ENCODE assay signal across 8 cellular contexts in the genomic region with DNA sequence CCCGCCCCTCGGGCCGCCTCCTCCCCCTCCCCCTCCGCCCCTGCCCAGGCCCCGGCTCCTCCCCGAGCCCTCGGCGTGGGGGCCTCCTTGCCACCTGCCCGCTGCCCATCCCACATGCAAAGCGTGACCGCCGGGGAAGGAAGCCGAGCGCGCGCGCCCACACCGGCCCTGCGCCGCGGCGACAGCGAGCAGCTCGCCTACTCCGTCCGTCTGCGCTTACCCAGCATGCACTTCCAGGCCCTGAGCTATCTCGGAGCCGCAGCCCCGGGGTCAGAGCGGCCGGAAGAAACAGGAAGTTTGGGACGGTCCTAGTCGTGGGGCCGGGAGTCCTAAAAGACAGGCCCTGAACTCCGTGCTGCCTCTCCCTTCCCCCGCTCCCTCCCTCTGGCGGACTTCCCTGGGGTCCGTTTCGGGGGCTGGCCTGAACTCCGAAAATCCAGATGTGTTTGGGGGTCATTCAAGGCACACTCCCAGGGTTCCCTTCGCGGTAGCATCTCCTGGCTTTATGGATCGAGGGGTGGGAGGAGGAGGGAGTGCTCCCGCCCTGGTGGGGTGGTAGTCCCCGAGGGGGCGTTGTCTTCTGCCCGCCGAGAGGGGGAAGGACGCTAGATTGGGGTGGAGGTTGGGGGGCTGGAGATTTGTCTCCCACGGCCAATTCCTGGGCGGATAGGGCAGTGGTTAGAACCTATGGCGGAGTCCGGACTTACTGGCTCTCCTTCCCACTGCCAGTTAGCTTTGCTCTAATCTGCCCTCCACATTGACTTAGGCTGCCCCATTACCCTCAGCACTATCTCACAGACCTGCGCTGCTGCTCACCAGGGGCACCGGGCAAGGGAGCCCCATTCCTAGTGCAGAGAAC. TPM values are rescaled to one million over a fixed set of nuclear protein-coding genes. Genes with fewer than 3 reads are reported as not detected.
DNase-seq lines count a peak whose midpoint lies in the region; ATAC-seq and TF ChIP-seq lines count a peak whose summit lies in the region.

No MANE protein-coding gene starts in this region.

- no peak for TF ChIP-seq CTCF in glutamatergic neuron (IDR thresholded peaks at IDR 0.05; ENCODE audit: partially characterized antibody, unreplicated experiment)
- no peak for TF ChIP-seq CTCF in osteocyte (IDR thresholded peaks at IDR 0.05)

- H3K4me3 Mint-ChIP-seq in glutamatergic neuron (ENCODE audit: unreplicated experiment) (peak overlapping the region; percentile 71), osteocyte (ENCODE audit: unreplicated experiment) (peak overlapping the region; percentile 65)

- no peak overlapping the region for H3K27ac Mint-ChIP-seq in glutamatergic neuron (ENCODE audit: unreplicated experiment)
- H3K27ac Mint-ChIP-seq in osteocyte (ENCODE audit: unreplicated experiment): no peak overlapping the region

- peak in 9 of 14 donors; percentile 4 to 41 (median 15) for DNase-seq in C1 segment of cervical spinal cord (lab: John Stamatoyannopoulos, UW)
- peak; percentile 66 for DNase-seq in NCI-H526 treated with DMSO at 0.1 percent for 48 hours (lab: John Stamatoyannopoulos, UW)
- DNase-seq in activated T-cell treated with anti-CD3 and anti-CD28 coated beads, Interleukin-2, amount 50 U/mL, for 48 hours: peak; percentile 62 to 69
- peak; percentile 61 for DNase-seq in glutamatergic neuron
- peak; percentile 85 for DNase-seq in osteocyte (ENCODE audit: extremely low spot score, unreplicated experiment)
- DNase-seq in dedifferentiated amniotic fluid mesenchymal stem cell (ENCODE audit: extremely low spot score): no peak

- H3K4me1 Mint-ChIP-seq in glutamatergic neuron (ENCODE audit: low read depth, unreplicated experiment): peaks cover 4% of the 10 kb centered on the region
- peaks cover 16% of the 10 kb centered on the region for H3K4me1 Mint-ChIP-seq in osteocyte (ENCODE audit: unreplicated experiment)

- ATAC-seq in GM18867 (IDR thresholded peaks at IDR 0.05; ENCODE audit: unreplicated experiment) (peak; percentile 67), HG03039 (IDR thresholded peaks at IDR 0.05; ENCODE audit: unreplicated experiment) (peak; percentile 64)

- H3K9me3 Mint-ChIP-seq in glutamatergic neuron (ENCODE audit: unreplicated experiment) (peaks cover 3% of the 10 kb centered on the region), osteocyte (ENCODE audit: unreplicated experiment) (no peaks in the 10 kb centered on the region)

- peaks cover 14% of the 10 kb centered on the region for H3K27me3 Mint-ChIP-seq in glutamatergic neuron (ENCODE audit: unreplicated experiment)
- no peaks in the 10 kb centered on the region for H3K27me3 Mint-ChIP-seq in osteocyte (ENCODE audit: unreplicated experiment)

- H3K36me3 Mint-ChIP-seq in glutamatergic neuron (ENCODE audit: unreplicated experiment): no peaks in the 10 kb centered on the region
- no peaks in the 10 kb centered on the region for H3K36me3 Mint-ChIP-seq in osteocyte (ENCODE audit: unreplicated experiment)

RNA-seq across cellular contexts. Expression of gene BCORL1, which starts 25.0 kb away (rescaled TPM):
- 14.7 TPM for total RNA-seq in glutamatergic neuron (ENCODE audit: unreplicated experiment)
- total RNA-seq in osteocyte: 22.9 and 24.6 TPM in 2 replicates

RNA-seq across cellular contexts. Expression of gene UTP14A, which starts 51.5 kb away (rescaled TPM):
- 9.8 TPM for total RNA-seq in glutamatergic neuron (ENCODE audit: unreplicated experiment)
- 20.7 and 20.8 TPM in 2 replicates for total RNA-seq in osteocyte
